Comparison of ENCODE assay signal across 8 cellular contexts in genomic region chr1:6579374-6580118, GRCh38. TPM values are rescaled to one million over a fixed set of nuclear protein-coding genes. Genes with fewer than 3 reads are reported as not detected.
DNase-seq lines count a peak whose midpoint lies in the region; ATAC-seq and TF ChIP-seq lines count a peak whose summit lies in the region.

TSS of gene ZBTB48 (plus strand) at chr1:6579994. CDS start at chr1:6580610, 616 bp downstream.

- peak within 1 kb of the TSS; percentile 97 for H3K4me3 Mint-ChIP-seq in HFFc6
- H3K4me3 Mint-ChIP-seq in activated naive CD4-positive, alpha-beta T cell treated with anti-CD3 and anti-CD28 coated beads, Interleukin-2, amount 10 ng/mL, durations not matched to agents 7 days and 5 days, result peak within 1 kb of the TSS; percentile 98

- H3K27ac ChIP-seq in SK-N-MC, result peak within 1 kb of the TSS; percentile 69; the same call in 1 of the 2 replicates
- H3K27ac ChIP-seq in gastroesophageal sphincter, result peak within 1 kb of the TSS; percentile 89 to 97 (median 96)
- peak within 1 kb of the TSS; percentile 93 for H3K27ac ChIP-seq in neutrophil
- peak within 1 kb of the TSS; percentile 88 for H3K27ac ChIP-seq in substantia nigra (ENCODE audit: low read depth, low read length, poor library complexity, severe bottlenecking)

- H3K36me3 ChIP-seq in SK-N-MC (ENCODE audit: insufficient read depth, low read length) (no peaks in the 10 kb centered on the region), gastroesophageal sphincter (peaks cover 0 to 8% of the 10 kb centered on the region in 2 donors), neutrophil (peaks cover 8% of the 10 kb centered on the region)

- peaks cover 4% of the 10 kb centered on the region for H3K27me3 Mint-ChIP-seq in HFFc6 (ENCODE audit: insufficient read depth)
- H3K27me3 Mint-ChIP-seq in activated naive CD4-positive, alpha-beta T cell treated with anti-CD3 and anti-CD28 coated beads, Interleukin-2, amount 10 ng/mL, durations not matched to agents 7 days and 5 days, result peaks cover 4% of the 10 kb centered on the region

- H3K36me3 Mint-ChIP-seq in HFFc6 (ENCODE audit: low read depth), result no peaks in the 10 kb centered on the region; the same call in 1 of the 2 replicates
- H3K36me3 Mint-ChIP-seq in activated naive CD4-positive, alpha-beta T cell treated with anti-CD3 and anti-CD28 coated beads, Interleukin-2, amount 10 ng/mL, durations not matched to agents 7 days and 5 days, result peaks cover 14% of the 10 kb centered on the region

- H3K4me1 Mint-ChIP-seq in HFFc6 (ENCODE audit: low read depth), result peaks cover 28% of the 10 kb centered on the region
- H3K4me1 Mint-ChIP-seq in activated naive CD4-positive, alpha-beta T cell treated with anti-CD3 and anti-CD28 coated beads, Interleukin-2, amount 10 ng/mL, durations not matched to agents 7 days and 5 days, result peaks cover 36% of the 10 kb centered on the region

- no peak for TF ChIP-seq CTCF in HFFc6 (IDR thresholded peaks at IDR 0.05)
- TF ChIP-seq CTCF in NB4 (IDR thresholded peaks at IDR 0.05; ENCODE audit: low read depth, low read length), result no peak
- TF ChIP-seq CTCF in gastroesophageal sphincter (IDR thresholded peaks at IDR 0.05), result no peak
- TF ChIP-seq CTCF in neutrophil (IDR thresholded peaks at IDR 0.05), result peak; percentile 25

- peak; percentile 98 for ATAC-seq in gastroesophageal sphincter

- CTCF ChIA-PET in activated naive CD4-positive, alpha-beta T cell treated with anti-CD3 and anti-CD28 coated beads, Interleukin-2, amount 10 ng/mL, durations not matched to agents 7 days and 5 days (lab: Charles Lee), result interaction anchor here (2.1 kb wide), 1 partner anchor 67 kb away, joined by 6 read pairs; no protein-coding TSS in a partner anchor

- 0% methylated on average over 8 of the region's 58 CpGs; no CpG with 5 or more reads in 1 of the 2 donors for WGBS in gastroesophageal sphincter (ENCODE audit: low coverage in 1 of 2), 2 donors

- peak within 1 kb of the TSS; percentile 84 for H3K9ac ChIP-seq in SK-N-MC (ENCODE audit: insufficient read length)

- peak within 1 kb of the TSS; percentile 83 for H3K4me3 ChIP-seq in NB4 (ENCODE audit: low read depth, low read length)
- peak within 1 kb of the TSS; percentile 90 for H3K4me3 ChIP-seq in SK-N-MC
- peak within 1 kb of the TSS; percentile 75 to 90 for H3K4me3 ChIP-seq in gastroesophageal sphincter
- peak within 1 kb of the TSS; percentile 83 to 88 for H3K4me3 ChIP-seq in neutrophil (ENCODE audit: low read depth in 1 of 2, low read length in 1 of 2)

- H3K9me3 ChIP-seq in SK-N-MC (ENCODE audit: low read depth, low read length) (no peaks in the 10 kb centered on the region), gastroesophageal sphincter (no peaks in the 10 kb centered on the region), neutrophil (no peaks in the 10 kb centered on the region)

- TF ChIP-seq POLR2A in NB4 (IDR thresholded peaks at IDR 0.05; ENCODE audit: extremely low read depth, insufficient read length) (peak; percentile 97), gastroesophageal sphincter (IDR thresholded peaks at IDR 0.05) (peak; percentile 95)

- no peaks in the 10 kb centered on the region for H3K9me3 Mint-ChIP-seq in HFFc6
- H3K9me3 Mint-ChIP-seq in activated naive CD4-positive, alpha-beta T cell treated with anti-CD3 and anti-CD28 coated beads, Interleukin-2, amount 10 ng/mL, durations not matched to agents 7 days and 5 days, result no peaks in the 10 kb centered on the region

- peak; percentile 82 for DNase-seq in GM04503 (ENCODE audit: low read depth)
- DNase-seq in HFFc6, result peak; percentile 96
- peak; percentile 97 for DNase-seq in NB4 (ENCODE audit: low read depth)
- DNase-seq in SK-N-MC (ENCODE audit: low read depth, low spot score), result peak; percentile 64
- peak; percentile 98 for DNase-seq in activated naive CD4-positive, alpha-beta T cell treated with anti-CD3 and anti-CD28 coated beads, Interleukin-2, amount 10 ng/mL, durations not matched to agents 7 days and 5 days
- peak; percentile 75 to 100 (median 98) for DNase-seq in substantia nigra (lab: John Stamatoyannopoulos, UW)

- TF ChIP-seq EP300 in gastroesophageal sphincter (IDR thresholded peaks at IDR 0.05), result no peak

- H3K27ac Mint-ChIP-seq in HFFc6, result peak within 1 kb of the TSS; percentile 93
- H3K27ac Mint-ChIP-seq in activated naive CD4-positive, alpha-beta T cell treated with anti-CD3 and anti-CD28 coated beads, Interleukin-2, amount 10 ng/mL, durations not matched to agents 7 days and 5 days, result peak within 1 kb of the TSS; percentile 98

- peaks cover 0 to 44% (median 14%) of the 10 kb centered on the region in 3 donors for H3K4me1 ChIP-seq in gastroesophageal sphincter
- H3K4me1 ChIP-seq in neutrophil (ENCODE audit: control insufficient read depth in 1 of 2, insufficient read depth in 1 of 2, low read depth in 1 of 2, low read length in 1 of 2), result peaks cover 38 to 42% of the 10 kb centered on the region in 2 experiments

- H3K27me3 ChIP-seq in gastroesophageal sphincter (no peaks in the 10 kb centered on the region), neutrophil (no peaks in the 10 kb centered on the region)

RNA-seq across cellular contexts. Expression of gene ZBTB48, which starts in this region (rescaled TPM):
- 10 to 100 TPM; 10.0 to 15.1 (median 11.3) TPM for total RNA-seq in HFFc6 (2021; fragmentation: NEBNext Ultra II Directional; extraction: Animal tissue kit (Norgen Biotek cat#: 25700))
- total RNA-seq in gastroesophageal sphincter, result 10 to 100 TPM; 12.7 to 17.7 (median 14.1) TPM

Comparison
In these comparisons a context has a peak if more than half of its experiments do, and no peak if none do; other contexts are left out.
1. Peak in every context shown above with its lines: DNase-seq, ATAC-seq, H3K4me3 ChIP-seq and H3K27ac ChIP-seq.